In the genomic region with DNA sequence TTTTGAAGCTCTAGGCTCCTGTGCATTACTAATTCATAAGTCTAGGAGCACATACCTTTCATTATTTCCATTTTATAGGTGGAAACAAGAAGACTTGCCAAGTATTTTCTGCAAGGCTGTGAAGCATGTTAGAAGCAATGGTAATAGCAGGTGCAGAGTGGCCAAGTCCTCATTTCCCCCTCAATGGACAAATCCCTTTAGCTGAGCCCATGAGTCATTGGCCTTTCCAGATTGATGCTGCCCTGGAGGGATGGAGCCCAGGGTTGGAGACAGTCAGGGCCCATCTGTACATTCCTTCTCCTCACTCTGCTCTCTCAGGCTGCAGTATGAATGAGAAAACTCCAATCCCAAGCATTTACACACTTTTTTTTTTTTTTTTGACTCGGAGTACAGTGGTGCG, we compare ENCODE assay signal across 15 cellular contexts.
"Had no signal": no experiment of that assay in that cellular context is flagged by ENCODE, and none has a peak within 500 bp of the region (broad histone marks: within the 10 kb centered on the region; RNA-seq: fewer than 3 reads in every experiment).

No MANE protein-coding gene starts in this region.

- H3K4me1 Mint-ChIP-seq: activated T-helper 17 cell treated with anti-CD3 and anti-CD28 coated beads, Interleukin-2, amount 50 U/mL, for 72 hours had no signal

- H3K27ac Mint-ChIP-seq: activated naive CD8-positive, alpha-beta T cell; activated T-cell treated with anti-CD3 and anti-CD28 coated beads, Interleukin-2, amount 50 U/mL, for 24 hours; activated T-helper 17 cell treated with anti-CD3 and anti-CD28 coated beads, Interleukin-2, amount 50 U/mL, for 72 hours; natural killer cell; T-helper 2 cell treated with Interferon-gamma antibody and Interleukin-4, amounts not matched to agents 5 μg/mL and 100 μg/mL, for 36 hours had no signal

- H3K36me3 Mint-ChIP-seq: activated naive CD8-positive, alpha-beta T cell; natural killer cell had no signal

- H3K4me3 Mint-ChIP-seq: activated naive CD8-positive, alpha-beta T cell; activated T-cell treated with anti-CD3 and anti-CD28 coated beads, Interleukin-2, amount 50 U/mL, for 24 hours; activated T-helper 17 cell treated with anti-CD3 and anti-CD28 coated beads, Interleukin-2, amount 50 U/mL, for 72 hours; endodermal cell; natural killer cell; T-helper 2 cell treated with Interferon-gamma antibody and Interleukin-4, amounts not matched to agents 5 μg/mL and 100 μg/mL, for 36 hours had no signal

- DNase-seq: activated CD8-positive, alpha-beta memory T cell treated with anti-CD3 and anti-CD28 coated beads for 24 hours; activated CD8-positive, alpha-beta memory T cell treated with anti-CD3 and anti-CD28 coated beads, Interleukin-2, amount 50 U/mL, for 4 hours; activated naive CD4-positive, alpha-beta T cell; activated T-cell treated with anti-CD3 and anti-CD28 coated beads, Interleukin-2, amount 50 U/mL, for 24 hours; endodermal cell; esophagus squamous epithelium; kidney glomerular epithelial cell; left lung; natural killer cell; retina; stimulated activated CD4-positive, alpha-beta T cell treated with anti-CD3 and anti-CD28 coated beads, Interleukin-4, amount 100 ng/mL, for 24 hours; stimulated activated naive CD4-positive, alpha-beta T cell treated with Interleukin-2 at 50 U/mL for 16 hours had no signal

- H3K9me3 Mint-ChIP-seq: activated T-cell treated with anti-CD3 and anti-CD28 coated beads, Interleukin-2, amount 50 U/mL, for 24 hours; activated T-helper 17 cell treated with anti-CD3 and anti-CD28 coated beads, Interleukin-2, amount 50 U/mL, for 72 hours; natural killer cell; T-helper 2 cell treated with Interferon-gamma antibody and Interleukin-4, amounts not matched to agents 5 μg/mL and 100 μg/mL, for 36 hours had no signal

- H3K27me3 Mint-ChIP-seq: activated naive CD8-positive, alpha-beta T cell; activated T-cell treated with anti-CD3 and anti-CD28 coated beads, Interleukin-2, amount 50 U/mL, for 24 hours; activated T-helper 17 cell treated with anti-CD3 and anti-CD28 coated beads, Interleukin-2, amount 50 U/mL, for 72 hours had no signal
